Comparison of ENCODE assay signal across 8 cellular contexts in genomic region chr5:65076251-65076869, GRCh38.
DNase-seq lines count a peak whose midpoint lies in the region; ATAC-seq and TF ChIP-seq lines count a peak whose summit lies in the region.

No MANE protein-coding gene starts in this region.

- H3K9me3 Mint-ChIP-seq in activated naive CD4-positive, alpha-beta T cell treated with anti-CD3 and anti-CD28 coated beads, Interleukin-2, amount 10 ng/mL, durations not matched to agents 7 days and 5 days = no peaks in the 10 kb centered on the region

- H3K27me3 Mint-ChIP-seq in activated naive CD4-positive, alpha-beta T cell treated with anti-CD3 and anti-CD28 coated beads, Interleukin-2, amount 10 ng/mL, durations not matched to agents 7 days and 5 days = peaks cover 4% of the 10 kb centered on the region

- no peaks in the 10 kb centered on the region for H3K36me3 Mint-ChIP-seq in activated naive CD4-positive, alpha-beta T cell treated with anti-CD3 and anti-CD28 coated beads, Interleukin-2, amount 10 ng/mL, durations not matched to agents 7 days and 5 days

- POLR2A ChIA-PET in AG04450 (lab: Yijun Ruan, JAX) = no interaction called here

- H3K4me3 Mint-ChIP-seq in activated naive CD4-positive, alpha-beta T cell treated with anti-CD3 and anti-CD28 coated beads, Interleukin-2, amount 10 ng/mL, durations not matched to agents 7 days and 5 days = no peak overlapping the region

- no peaks in the 10 kb centered on the region for H3K9me3 ChIP-seq in AG04450 (ENCODE audit: control insufficient read depth, insufficient read depth, low read length)

- no peak overlapping the region for H3K4me3 ChIP-seq in AG04450 (ENCODE audit: low read depth, low read length)

- ATAC-seq in GM18858 (IDR thresholded peaks at IDR 0.05; ENCODE audit: unreplicated experiment) (peak; percentile 76), HG03066 (IDR thresholded peaks at IDR 0.05; ENCODE audit: low read depth, unreplicated experiment) (peak; percentile 74)

- H3K27ac Mint-ChIP-seq in activated naive CD4-positive, alpha-beta T cell treated with anti-CD3 and anti-CD28 coated beads, Interleukin-2, amount 10 ng/mL, durations not matched to agents 7 days and 5 days = no peak overlapping the region

- CTCF ChIA-PET in AG04450 (lab: Charles Lee) = interaction anchor here (0.8 to 1.2 kb wide), 4 partner anchors 8 to 43 kb away, joined by 3 to 4 read pairs (median 3); no protein-coding TSS in a partner anchor
- CTCF ChIA-PET in activated naive CD4-positive, alpha-beta T cell treated with anti-CD3 and anti-CD28 coated beads, Interleukin-2, amount 10 ng/mL, durations not matched to agents 7 days and 5 days (lab: Charles Lee) = interaction anchor here (0.7 to 1.3 kb wide), 6 partner anchors 27 to 407 kb away, joined by 3 to 10 read pairs (median 4); no protein-coding TSS in a partner anchor

- TF ChIP-seq CTCF in AG04450 (IDR thresholded peaks at IDR 0.05; ENCODE audit: low read depth, low read length) = peak; percentile 44

- DNase-seq in AG04450 (ENCODE audit: low read depth, low spot score) (peak; percentile 16), RKO (ENCODE audit: low spot score) (peak; percentile 57), iPS-NIHi7 (ENCODE audit: extremely low spot score) (peak; percentile 65), cortex of kidney (lab: John Stamatoyannopoulos, UW) (no peak)
- peak; percentile 79 for DNase-seq in activated naive CD4-positive, alpha-beta T cell treated with anti-CD3 and anti-CD28 coated beads, Interleukin-2, amount 10 ng/mL, durations not matched to agents 7 days and 5 days
- DNase-seq in stimulated activated CD8-positive, alpha-beta memory T cell treated with anti-CD3 and anti-CD28 coated beads, Interleukin-2, amount 100 ng/mL, for 48 hours (ENCODE audit: low read depth in 2 of 2) = peak; percentile 33 to 46

- H3K27me3 ChIP-seq in AG04450 (ENCODE audit: control insufficient read depth, insufficient read depth, low read length) = no peaks in the 10 kb centered on the region

- peaks cover 15% of the 10 kb centered on the region for H3K4me1 Mint-ChIP-seq in activated naive CD4-positive, alpha-beta T cell treated with anti-CD3 and anti-CD28 coated beads, Interleukin-2, amount 10 ng/mL, durations not matched to agents 7 days and 5 days

- no peak overlapping the region for H3K27ac ChIP-seq in AG04450 (ENCODE audit: low read depth, low read length)
